ENCODE assay signal across 8 cellular contexts in genomic region chr16:49857423-49858181, GRCh38. TPM values are rescaled to one million over a fixed set of nuclear protein-coding genes. Genes with fewer than 3 reads are reported as not detected.
DNase-seq lines count a peak whose midpoint lies in the region; ATAC-seq and TF ChIP-seq lines count a peak whose summit lies in the region.

No MANE protein-coding gene starts in this region.

- no peaks in the 10 kb centered on the region for H3K9me3 ChIP-seq in BLaER1 treated with 17β-estradiol and CSF1 and Interleukin-3, amounts not matched to agents 10 nM and 100 nM (replicated peaks in 1 of 11)
- no peaks in the 10 kb centered on the region for H3K9me3 ChIP-seq in Peyer's patch
- no peaks in the 10 kb centered on the region for H3K9me3 ChIP-seq in adipocyte (ENCODE audit: control insufficient read depth, low read length)

- H3K27me3 ChIP-seq in BLaER1 treated with 17β-estradiol and CSF1 and Interleukin-3, amounts not matched to agents 10 nM and 100 nM, result peaks cover 0 to 25% (median 9%) of the 10 kb centered on the region in 11 experiments; a peak in 13 of 22 replicates
- H3K27me3 ChIP-seq in HL-60 (ENCODE audit: insufficient read depth, poor library complexity, severe bottlenecking) (peaks cover 58% of the 10 kb centered on the region), Peyer's patch (no peaks in the 10 kb centered on the region), adipocyte (replicated peaks; ENCODE audit: control insufficient read depth, insufficient read depth, low read length) (no peaks in the 10 kb centered on the region)

- ATAC-seq in sciatic nerve, result peak; percentile 7
- ATAC-seq in GM21737 (IDR thresholded peaks at IDR 0.05; ENCODE audit: unreplicated experiment), result no peak

- TF ChIP-seq CTCF in HL-60 (IDR thresholded peaks at IDR 0.05; ENCODE audit: insufficient read depth, low read length) (no peak), Peyer's patch (IDR thresholded peaks at IDR 0.05) (peak; percentile 21 to 76 (median 70))

- peaks cover 0 to 12% (median 0%) of the 10 kb centered on the region in 11 experiments; a peak in 3 of 22 replicates for H4K20me1 ChIP-seq in BLaER1 treated with 17β-estradiol and CSF1 and Interleukin-3, amounts not matched to agents 10 nM and 100 nM

- intact Hi-C loops in sciatic nerve (cut with DNase I), result no loop called here

- peak; percentile 38 to 49 for DNase-seq in HL-60 (ENCODE audit: low read depth in 1 of 2, low spot score in 1 of 2)
- DNase-seq in Peyer's patch, result peak in 2 of 3 donors; percentile 76 to 78
- peak; percentile 73 for DNase-seq in adipocyte (ENCODE audit: low read depth)
- DNase-seq in hepatic stellate cell (ENCODE audit: low spot score), result peak; percentile 82
- DNase-seq in sciatic nerve (ENCODE audit: low spot score), result peak; percentile 73
- no peak for DNase-seq in cerebellum (ENCODE audit: low spot score)

- peak overlapping the region in 10 of 11 experiments; percentile 18 to 97 (median 79); a peak in 18 of 22 replicates for H3K27ac ChIP-seq in BLaER1 treated with 17β-estradiol and CSF1 and Interleukin-3, amounts not matched to agents 10 nM and 100 nM
- H3K27ac ChIP-seq in HL-60 (replicated peaks), result no peak overlapping the region
- H3K27ac ChIP-seq in Peyer's patch, result peak overlapping the region; percentile 30 to 93 (median 76)

- peak overlapping the region; percentile 79 to 100 (median 99) for H3K4me2 ChIP-seq in BLaER1 treated with 17β-estradiol and CSF1 and Interleukin-3, amounts not matched to agents 10 nM and 100 nM

- H3K4me1 ChIP-seq in BLaER1 treated with 17β-estradiol and CSF1 and Interleukin-3, amounts not matched to agents 10 nM and 100 nM, result peaks cover 17 to 62% (median 56%) of the 10 kb centered on the region in 10 experiments
- H3K4me1 ChIP-seq in Peyer's patch, result peaks cover 0 to 43% (median 7%) of the 10 kb centered on the region in 4 donors
- peaks cover 13% of the 10 kb centered on the region for H3K4me1 ChIP-seq in adipocyte (ENCODE audit: control insufficient read depth, insufficient read depth, low read length)

- TF ChIP-seq POLR2A in Peyer's patch (IDR thresholded peaks at IDR 0.05), result no peak

- H3K9ac ChIP-seq in BLaER1 treated with 17β-estradiol and CSF1 and Interleukin-3, amounts not matched to agents 10 nM and 100 nM, result peak overlapping the region; percentile 71 to 97 (median 95); a peak in 21 of 22 replicates
- H3K9ac ChIP-seq in adipocyte (ENCODE audit: low read length), result peak overlapping the region; percentile 82

- H3K4me3 ChIP-seq in BLaER1 treated with 17β-estradiol and CSF1 and Interleukin-3, amounts not matched to agents 10 nM and 100 nM, result peak overlapping the region; percentile 73 to 87 (median 79)
- H3K4me3 ChIP-seq in HL-60 (replicated peaks; ENCODE audit: insufficient read depth, low read length) (no peak overlapping the region), Peyer's patch (peak overlapping the region; percentile 26 to 93 (median 78)), adipocyte (ENCODE audit: low read length) (peak overlapping the region; percentile 78)

- H3K36me3 ChIP-seq in BLaER1 treated with 17β-estradiol and CSF1 and Interleukin-3, amounts not matched to agents 10 nM and 100 nM, result no peaks in the 10 kb centered on the region
- H3K36me3 ChIP-seq in Peyer's patch (no peaks in the 10 kb centered on the region), adipocyte (ENCODE audit: control insufficient read depth, insufficient read depth, low read length, severe bottlenecking) (no peaks in the 10 kb centered on the region)

RNA-seq across cellular contexts. Expression of gene ZNF423, which starts 1.7 kb away (rescaled TPM):
- 10 to 100 TPM in 1 of 4 donors, 1 to 10 TPM in 3; 1.4 to 20.6 (median 4.7) TPM for total RNA-seq in Peyer's patch
- total RNA-seq in sciatic nerve, result 25.3 TPM
- total RNA-seq in cerebellum, result 47.5 TPM
